Comparison of ENCODE assay signal across 10 cellular contexts in genomic region chr5:163306421-163306820, GRCh38.
DNase-seq lines count a peak whose midpoint lies in the region; ATAC-seq and TF ChIP-seq lines count a peak whose summit lies in the region.
"Had no signal": no experiment of that assay in that cellular context is flagged by ENCODE, and none has a peak within 500 bp of the region (broad histone marks: within the 10 kb centered on the region; RNA-seq: fewer than 3 reads in every experiment).

No MANE protein-coding gene starts in this region.

- no peak overlapping the region for H3K27ac ChIP-seq in Karpas-422 (ENCODE audit: low read length)

- ATAC-seq in GM19351 (IDR thresholded peaks at IDR 0.05; ENCODE audit: unreplicated experiment) = no peak
- ATAC-seq: stimulated activated naive B cell treated with anti-CD40 and anti-IgM and Interleukin-4, amounts not matched to agents 10 μg/mL and 1 μg/mL and 100 μg/mL, for 72 hours had no signal

- no peaks in the 10 kb centered on the region for H3K79me2 ChIP-seq in Karpas-422 (ENCODE audit: low read length)

- H3K9me3 ChIP-seq in Karpas-422 (ENCODE audit: low read length) = no peaks in the 10 kb centered on the region

- no peaks in the 10 kb centered on the region for H4K20me1 ChIP-seq in Karpas-422 (ENCODE audit: insufficient read depth, low read depth, low read length)

- no peaks in the 10 kb centered on the region for H3K4me1 ChIP-seq in Karpas-422 (ENCODE audit: low read length)

- H2AFZ ChIP-seq in Karpas-422 (ENCODE audit: low read length) = no peak overlapping the region

- no peak overlapping the region for H3K4me2 ChIP-seq in Karpas-422 (ENCODE audit: low read depth, low read length, poor library complexity, severe bottlenecking)

- H3K4me3 ChIP-seq in Karpas-422 (ENCODE audit: low read length) (no peak overlapping the region), astrocyte of the cerebellum (ENCODE audit: low read depth, low read length) (no peak overlapping the region)

- in situ Hi-C loops in astrocyte of the cerebellum (cut with HindIII; ENCODE audit: low sequenced_read_pairs) = no loop called here

- DNase-seq in Karpas-422 = peak; percentile 75
- no peak for DNase-seq in astrocyte of the cerebellum (ENCODE audit: low read depth)
- DNase-seq in myocyte (ENCODE audit: low read depth) = peak; percentile 2
- DNase-seq in T-helper 9 cell = no peak
- DNase-seq in NCI-H1105 treated with DMSO at 0.1 percent for 48 hours (lab: John Stamatoyannopoulos, UW) = no peak
- DNase-seq in central memory CD4-positive, alpha-beta T cell = no peak
- DNase-seq: naive B cell; stimulated activated naive B cell treated with anti-CD40 and anti-IgM and Interleukin-4, amounts not matched to agents 10 μg/mL and 1 μg/mL and 100 μg/mL, for 72 hours had no signal

- H3K9me2 ChIP-seq in Karpas-422 (replicated peaks; ENCODE audit: insufficient read depth, low read length) = no peaks in the 10 kb centered on the region

- no peak overlapping the region for H3K9ac ChIP-seq in Karpas-422 (ENCODE audit: low read length)

- peak; percentile 38; the same call in 1 of the 3 replicates for TF ChIP-seq CTCF in GM12872 (IDR thresholded peaks at IDR 0.05; ENCODE audit: insufficient read depth, low read depth, low read length)
- TF ChIP-seq CTCF in astrocyte of the cerebellum (IDR thresholded peaks at IDR 0.05; ENCODE audit: low read depth, low read length, missing control alignments) = peak; percentile 31

- H3K36me3 ChIP-seq in Karpas-422 (ENCODE audit: insufficient read depth, low read length) = no peaks in the 10 kb centered on the region

- H3K27me3 ChIP-seq in Karpas-422 (ENCODE audit: low read length) = no peaks in the 10 kb centered on the region

Comparison
In these comparisons a context has a peak if more than half of its experiments do, and no peak if none do; other contexts are left out.
1. DNase-seq: peak in Karpas-422 (single experiment) and myocyte (single experiment); none in astrocyte of the cerebellum (single experiment), T-helper 9 cell (single experiment), NCI-H1105 treated with DMSO at 0.1 percent for 48 hours (single experiment) and central memory CD4-positive, alpha-beta T cell (single experiment).